In the genomic region with DNA sequence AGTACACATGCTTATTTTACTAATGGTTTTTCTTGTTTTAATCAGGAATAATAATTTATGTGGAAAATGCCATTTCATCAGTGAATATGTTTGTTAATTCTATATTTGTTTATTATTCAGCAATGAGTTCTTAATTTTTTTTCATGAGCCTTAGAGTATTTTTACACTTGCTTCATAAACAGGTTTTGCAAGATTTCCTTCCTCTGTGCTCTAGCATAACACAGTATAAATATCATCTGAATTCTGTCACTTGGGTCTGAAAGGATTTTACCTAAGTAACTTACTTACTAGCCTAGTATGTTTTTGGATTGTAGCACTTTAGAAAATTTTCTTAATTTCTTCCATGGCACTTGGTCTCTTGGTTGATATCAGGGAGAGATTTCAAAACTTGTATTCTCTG, we compare ENCODE assay signal across 21 cellular contexts. TPM values are rescaled to one million over a fixed set of nuclear protein-coding genes. Genes with fewer than 3 reads are reported as not detected.
DNase-seq lines count a peak whose midpoint lies in the region; ATAC-seq and TF ChIP-seq lines count a peak whose summit lies in the region.
"Had no signal": no experiment of that assay in that cellular context is flagged by ENCODE, and none has a peak within 500 bp of the region (broad histone marks: within the 10 kb centered on the region; RNA-seq: fewer than 3 reads in every experiment).

No MANE protein-coding gene starts in this region.

- no peak for ATAC-seq in stimulated activated naive CD8-positive, alpha-beta T cell treated with anti-CD3 and anti-CD28 coated beads, Interleukin-15, Interleukin-2, amounts not matched to agents 100 U/mL and 50 U/mL, for 24 hours
- ATAC-seq in T-helper 17 cell (no peak), GM21717 (IDR thresholded peaks at IDR 0.05; ENCODE audit: unreplicated experiment) (no peak)
- ATAC-seq: K562, left colon had no signal

- peak overlapping the region; percentile 78 for H3K27ac Mint-ChIP-seq in stimulated activated naive CD8-positive, alpha-beta T cell treated with anti-CD3 and anti-CD28 coated beads, Interleukin-15, Interleukin-2, amounts not matched to agents 100 ng/mL and 50 ng/mL, for 24 hours
- H3K27ac Mint-ChIP-seq in T-helper 17 cell, result peak overlapping the region; percentile 86
- H3K27ac Mint-ChIP-seq: endodermal cell, neural progenitor cell had no signal

- H3K36me3 Mint-ChIP-seq in stimulated activated naive CD8-positive, alpha-beta T cell treated with anti-CD3 and anti-CD28 coated beads, Interleukin-15, Interleukin-2, amounts not matched to agents 100 ng/mL and 50 ng/mL, for 24 hours (ENCODE audit: low read depth), result peaks cover 7% of the 10 kb centered on the region
- H3K36me3 Mint-ChIP-seq in T-helper 17 cell (ENCODE audit: low read depth), result peaks cover 4% of the 10 kb centered on the region

- peak overlapping the region; percentile 24 for H3K4me3 Mint-ChIP-seq in stimulated activated naive CD8-positive, alpha-beta T cell treated with anti-CD3 and anti-CD28 coated beads, Interleukin-15, Interleukin-2, amounts not matched to agents 100 ng/mL and 50 ng/mL, for 24 hours
- no peak overlapping the region for H3K4me3 Mint-ChIP-seq in T-helper 17 cell
- H3K4me3 Mint-ChIP-seq: endodermal cell, neural progenitor cell had no signal

- H3K27me3 Mint-ChIP-seq in stimulated activated naive CD8-positive, alpha-beta T cell treated with anti-CD3 and anti-CD28 coated beads, Interleukin-15, Interleukin-2, amounts not matched to agents 100 ng/mL and 50 ng/mL, for 24 hours, result no peaks in the 10 kb centered on the region
- no peaks in the 10 kb centered on the region for H3K27me3 Mint-ChIP-seq in T-helper 17 cell

- no peak for DNase-seq in stimulated activated naive CD8-positive, alpha-beta T cell treated with anti-CD3 and anti-CD28 coated beads, Interleukin-15, Interleukin-2, amounts not matched to agents 100 U/mL and 50 U/mL, for 24 hours
- DNase-seq in T-helper 17 cell, result no peak
- peak; percentile 38 for DNase-seq in epithelial cell of esophagus (ENCODE audit: low read depth)
- DNase-seq in NCI-H2196 (lab: John Stamatoyannopoulos, UW; ENCODE audit: unreplicated experiment), result no peak
- DNase-seq in NOMO-1 (lab: John Stamatoyannopoulos, UW; ENCODE audit: unreplicated experiment in 2 of 2), result no peak
- DNase-seq: COR-L47; endodermal cell; H7; left colon; midbrain; NCI-H146; NCI-H82; Peyer's patch; stimulated activated naive CD4-positive, alpha-beta T cell treated with Interleukin-2 at 50 U/mL for 16 hours; T1000; tibial artery had no signal

- no peak overlapping the region for H3K4me3 ChIP-seq in epithelial cell of esophagus (ENCODE audit: low read length)
- H3K4me3 ChIP-seq: K562, neural progenitor cell, Peyer's patch, prostate gland, tibial artery had no signal

- H3K4me1 Mint-ChIP-seq in stimulated activated naive CD8-positive, alpha-beta T cell treated with anti-CD3 and anti-CD28 coated beads, Interleukin-15, Interleukin-2, amounts not matched to agents 100 ng/mL and 50 ng/mL, for 24 hours (ENCODE audit: low read depth), result peaks cover 40% of the 10 kb centered on the region
- peaks cover 17% of the 10 kb centered on the region for H3K4me1 Mint-ChIP-seq in T-helper 17 cell
- H3K4me1 Mint-ChIP-seq: endodermal cell, neural progenitor cell had no signal

- TF ChIP-seq CTCF in epithelial cell of esophagus (IDR thresholded peaks at IDR 0.05; ENCODE audit: insufficient read depth, low read depth, low read length, missing control alignments), result no peak

- no peaks in the 10 kb centered on the region for H3K9me3 Mint-ChIP-seq in stimulated activated naive CD8-positive, alpha-beta T cell treated with anti-CD3 and anti-CD28 coated beads, Interleukin-15, Interleukin-2, amounts not matched to agents 100 ng/mL and 50 ng/mL, for 24 hours
- H3K9me3 Mint-ChIP-seq: endodermal cell, neural progenitor cell had no signal

- H3K9me3 ChIP-seq in T-helper 17 cell (ENCODE audit: control insufficient read depth, low read length, poor library complexity, severe bottlenecking), result no peaks in the 10 kb centered on the region
- H3K9me3 ChIP-seq: Peyer's patch, prostate gland, tibial artery had no signal

RNA-seq across cellular contexts. Expression of a gene that starts 45.8 kb away (rescaled TPM):
- 10 to 100 TPM; 43.5 to 44.5 TPM for total RNA-seq in T-helper 17 cell
